8 cellular contexts compared by ENCODE assay signal in genomic region chr17:78414178-78415162, GRCh38.
DNase-seq lines count a peak whose midpoint lies in the region; ATAC-seq and TF ChIP-seq lines count a peak whose summit lies in the region.

No MANE protein-coding gene starts in this region.

- peak overlapping the region; percentile 67 to 97 (median 89) for H3K4me2 ChIP-seq in BLaER1 treated with 17β-estradiol and CSF1 and Interleukin-3, amounts not matched to agents 10 nM and 100 nM

- peaks cover 1 to 74% (median 40%) of the 10 kb centered on the region in 11 experiments; a peak in 19 of 22 replicates for H4K20me1 ChIP-seq in BLaER1 treated with 17β-estradiol and CSF1 and Interleukin-3, amounts not matched to agents 10 nM and 100 nM

- no peaks in the 10 kb centered on the region for H3K9me3 ChIP-seq in BLaER1 treated with 17β-estradiol and CSF1 and Interleukin-3, amounts not matched to agents 10 nM and 100 nM (replicated peaks in 1 of 11)

- in situ Hi-C loops in brain microvascular endothelial cell (cut with HindIII; ENCODE audit: low pct_ligation_motif_present, low sequenced_read_pairs) = no loop called here

- ATAC-seq in HG03520 (IDR thresholded peaks at IDR 0.05; ENCODE audit: unreplicated experiment) = no peak

- peaks cover 63 to 100% (median 83%) of the 10 kb centered on the region in 10 experiments for H3K4me1 ChIP-seq in BLaER1 treated with 17β-estradiol and CSF1 and Interleukin-3, amounts not matched to agents 10 nM and 100 nM

- peak overlapping the region; percentile 82 to 99 (median 91) for H3K27ac ChIP-seq in BLaER1 treated with 17β-estradiol and CSF1 and Interleukin-3, amounts not matched to agents 10 nM and 100 nM
- H3K27ac ChIP-seq in skin epidermis = peak overlapping the region in 19 of 21 experiments; percentile 2 to 89 (median 64)
- no peak overlapping the region for H3K27ac ChIP-seq in brain microvascular endothelial cell

- H3K4me3 ChIP-seq in BLaER1 treated with 17β-estradiol and CSF1 and Interleukin-3, amounts not matched to agents 10 nM and 100 nM = peak overlapping the region in 3 of 10 experiments; percentile 17 to 44 (median 21); a peak in 4 of 20 replicates
- H3K4me3 ChIP-seq in skin epidermis (no peak overlapping the region), brain microvascular endothelial cell (ENCODE audit: low read depth, low read length) (no peak overlapping the region)

- peak; percentile 53 for DNase-seq in activated CD4-positive, alpha-beta T cell treated with anti-CD3 and anti-CD28 coated beads, Interleukin-2, amount 50 U/mL, for 4 hours
- peak; percentile 22 for DNase-seq in effector CD8-positive, alpha-beta T cell (lab: John Stamatoyannopoulos, UW)
- DNase-seq in brain microvascular endothelial cell (no peak), DMS79 treated with DMSO at 0.1 percent for 48 hours (lab: John Stamatoyannopoulos, UW) (no peak), SW 1271 (lab: John Stamatoyannopoulos, UW) (no peak)

- no peaks in the 10 kb centered on the region for H3K27me3 ChIP-seq in BLaER1 treated with 17β-estradiol and CSF1 and Interleukin-3, amounts not matched to agents 10 nM and 100 nM
- no peaks in the 10 kb centered on the region for H3K27me3 ChIP-seq in brain microvascular endothelial cell (replicated peaks)

- H3K36me3 ChIP-seq in BLaER1 treated with 17β-estradiol and CSF1 and Interleukin-3, amounts not matched to agents 10 nM and 100 nM = peaks cover 30 to 96% (median 79%) of the 10 kb centered on the region in 11 experiments
- peaks cover 14% of the 10 kb centered on the region for H3K36me3 ChIP-seq in brain microvascular endothelial cell (replicated peaks)

- peak overlapping the region; percentile 64 to 81 (median 77) for H3K9ac ChIP-seq in BLaER1 treated with 17β-estradiol and CSF1 and Interleukin-3, amounts not matched to agents 10 nM and 100 nM

- no peak for TF ChIP-seq CTCF in brain microvascular endothelial cell (IDR thresholded peaks at IDR 0.05; ENCODE audit: low read depth, low read length, missing control alignments)

Comparison
In these comparisons a context has a peak if more than half of its experiments do, and no peak if none do; other contexts are left out.
1. DNase-seq: peak in activated CD4-positive, alpha-beta T cell treated with anti-CD3 and anti-CD28 coated beads, Interleukin-2, amount 50 U/mL, for 4 hours (2 of 2) and effector CD8-positive, alpha-beta T cell (single experiment); none in brain microvascular endothelial cell (single experiment), DMS79 treated with DMSO at 0.1 percent for 48 hours (single experiment) and SW 1271 (0 of 2).